Comparison of ENCODE assay signal across 17 cellular contexts in genomic region chr17:50308666-50309065, GRCh38. TPM values are rescaled to one million over a fixed set of nuclear protein-coding genes. Genes with fewer than 3 reads are reported as not detected.
DNase-seq lines count a peak whose midpoint lies in the region; ATAC-seq and TF ChIP-seq lines count a peak whose summit lies in the region.
"Had no signal": no experiment of that assay in that cellular context is flagged by ENCODE, and none has a peak within 500 bp of the region (broad histone marks: within the 10 kb centered on the region; RNA-seq: fewer than 3 reads in every experiment).

No MANE protein-coding gene starts in this region.

- no peak for ATAC-seq in activated CD4-positive, alpha-beta T cell treated with anti-CD3 and anti-CD28 coated beads for 36 hours
- ATAC-seq in activated T-helper 17 cell treated with anti-CD3 and anti-CD28 coated beads, Interleukin-2, amount 50 U/mL, for 72 hours (replicated peaks) = no peak
- ATAC-seq: HCT116 had no signal

- POLR2A ChIA-PET in activated CD4-positive, alpha-beta T cell treated with anti-CD3 and anti-CD28 coated beads for 36 hours (lab: Charles Lee) = interaction anchor here (1.2 kb wide), 1 partner anchor 25 kb away, joined by 3 read pairs; no protein-coding TSS in a partner anchor

- intact Hi-C loops in activated CD4-positive, alpha-beta T cell treated with anti-CD3 and anti-CD28 coated beads for 36 hours (cut with DNase I, micrococcal nuclease) = no loop called here

- H3K9me3 Mint-ChIP-seq in activated CD4-positive, alpha-beta T cell treated with anti-CD3 and anti-CD28 coated beads for 36 hours (ENCODE audit: low read depth) = no peaks in the 10 kb centered on the region
- no peaks in the 10 kb centered on the region for H3K9me3 Mint-ChIP-seq in activated T-helper 17 cell treated with anti-CD3 and anti-CD28 coated beads, Interleukin-2, amount 50 U/mL, for 72 hours
- H3K9me3 Mint-ChIP-seq: IgD-negative memory B cell had no signal

- no peak overlapping the region for H3K4me3 ChIP-seq in fibroblast of the aortic adventitia (ENCODE audit: low read depth, low read length)

- H3K27ac Mint-ChIP-seq in activated CD4-positive, alpha-beta T cell treated with anti-CD3 and anti-CD28 coated beads for 36 hours = peak overlapping the region; percentile 4
- H3K27ac Mint-ChIP-seq in activated T-helper 17 cell treated with anti-CD3 and anti-CD28 coated beads, Interleukin-2, amount 50 U/mL, for 72 hours = peak overlapping the region; percentile 85
- H3K27ac Mint-ChIP-seq: IgD-negative memory B cell had no signal

- no peaks in the 10 kb centered on the region for H3K36me3 Mint-ChIP-seq in activated CD4-positive, alpha-beta T cell treated with anti-CD3 and anti-CD28 coated beads for 36 hours (ENCODE audit: low read depth)
- H3K36me3 Mint-ChIP-seq in activated T-helper 17 cell treated with anti-CD3 and anti-CD28 coated beads, Interleukin-2, amount 50 U/mL, for 72 hours (ENCODE audit: low read depth) = no peaks in the 10 kb centered on the region
- H3K36me3 Mint-ChIP-seq: IgD-negative memory B cell had no signal

- CTCF ChIA-PET in activated CD4-positive, alpha-beta T cell treated with anti-CD3 and anti-CD28 coated beads for 36 hours (lab: Charles Lee) = interaction anchor here (0.9 to 5.6 kb wide), 8 partner anchors 9 to 139 kb away, joined by 3 to 27 read pairs (median 3); partner anchors contain the start of gene COL1A1

- peaks cover 37% of the 10 kb centered on the region for H3K4me1 Mint-ChIP-seq in activated CD4-positive, alpha-beta T cell treated with anti-CD3 and anti-CD28 coated beads for 36 hours
- peaks cover 10% of the 10 kb centered on the region for H3K4me1 Mint-ChIP-seq in activated T-helper 17 cell treated with anti-CD3 and anti-CD28 coated beads, Interleukin-2, amount 50 U/mL, for 72 hours

- no peak for TF ChIP-seq CTCF in fibroblast of the aortic adventitia (IDR thresholded peaks at IDR 0.05; ENCODE audit: insufficient read depth, low read length)

- no peak overlapping the region for H3K4me3 Mint-ChIP-seq in activated CD4-positive, alpha-beta T cell treated with anti-CD3 and anti-CD28 coated beads for 36 hours
- H3K4me3 Mint-ChIP-seq in activated T-helper 17 cell treated with anti-CD3 and anti-CD28 coated beads, Interleukin-2, amount 50 U/mL, for 72 hours = peak overlapping the region; percentile 14
- H3K4me3 Mint-ChIP-seq: IgD-negative memory B cell had no signal

- no peak for DNase-seq in activated CD4-positive, alpha-beta T cell treated with anti-CD3 and anti-CD28 coated beads for 36 hours
- DNase-seq in activated CD4-positive, alpha-beta T cell treated with anti-CD3 and anti-CD28 coated beads for 1 hour = no peak
- peak; percentile 62 for DNase-seq in ELR (ENCODE audit: low read depth)
- peak; percentile 43 for DNase-seq in fibroblast of the aortic adventitia (ENCODE audit: low read depth)
- DNase-seq in NCI-H446 treated with DMSO at 0.1 percent for 48 hours (lab: John Stamatoyannopoulos, UW) = no peak
- no peak for DNase-seq in ecto neural progenitor cell (ENCODE audit: low spot score)
- no peak for DNase-seq in NCI-H2107 (lab: John Stamatoyannopoulos, UW)
- DNase-seq: 8988T, Caco-2, NCI-H1930, NCI-H524, RPMI8226 had no signal

- peaks cover 7% of the 10 kb centered on the region for H3K27me3 Mint-ChIP-seq in activated CD4-positive, alpha-beta T cell treated with anti-CD3 and anti-CD28 coated beads for 36 hours
- peaks cover 26% of the 10 kb centered on the region for H3K27me3 Mint-ChIP-seq in activated T-helper 17 cell treated with anti-CD3 and anti-CD28 coated beads, Interleukin-2, amount 50 U/mL, for 72 hours

RNA-seq across cellular contexts. Expression of gene TMEM92, which starts 34.4 kb away (rescaled TPM):
- under 1 TPM; 0.23 TPM for total RNA-seq in activated CD4-positive, alpha-beta T cell treated with anti-CD3 and anti-CD28 coated beads for 36 hours
- total RNA-seq in activated T-helper 17 cell treated with anti-CD3 and anti-CD28 coated beads, Interleukin-2, amount 50 U/mL, for 72 hours = under 1 TPM in 1 of 2 donors, not detected in 1; 0.16 TPM
- 0.09 TPM in 1 of 2 replicates, not detected in the other for total RNA-seq in fibroblast of the aortic adventitia (ENCODE audit: low replicate concordance)
- total RNA-seq: LHCN-M2, OCI-LY7 had no signal

RNA-seq across cellular contexts. Expression of gene XYLT2, which starts 37.3 kb away (rescaled TPM):
- total RNA-seq in activated CD4-positive, alpha-beta T cell treated with anti-CD3 and anti-CD28 coated beads for 36 hours = 10 to 100 TPM; 29.8 to 30.4 TPM
- total RNA-seq in activated T-helper 17 cell treated with anti-CD3 and anti-CD28 coated beads, Interleukin-2, amount 50 U/mL, for 72 hours = 10 to 100 TPM; 38.5 to 95.1 TPM
- total RNA-seq in fibroblast of the aortic adventitia (ENCODE audit: low replicate concordance) = 16.3 and 33.9 TPM in 2 replicates

Comparison
In these comparisons a context has a peak if more than half of its experiments do, and no peak if none do; other contexts are left out.
1. DNase-seq: peak in ELR (single experiment) and fibroblast of the aortic adventitia (single experiment); none in activated CD4-positive, alpha-beta T cell treated with anti-CD3 and anti-CD28 coated beads for 36 hours (single experiment), activated CD4-positive, alpha-beta T cell treated with anti-CD3 and anti-CD28 coated beads for 1 hour (single experiment), NCI-H446 treated with DMSO at 0.1 percent for 48 hours (single experiment), ecto neural progenitor cell (single experiment) and NCI-H2107 (single experiment).